In genomic region chr5:53256746-53257145, GRCh38 we compare ENCODE assay signal across 26 cellular contexts.
A peak's percentile ranks its signal among the peaks of the same experiment; 100 is the strongest.
DNase-seq lines count a peak whose midpoint lies in the region; ATAC-seq, FAIRE-seq and TF ChIP-seq lines count a peak whose summit lies in the region.
"Had no signal": no experiment of that assay in that cellular context is flagged by ENCODE, and none has a peak within 500 bp of the region (broad histone marks: within the 10 kb centered on the region; RNA-seq: fewer than 3 reads in every experiment).

No MANE protein-coding gene starts in this region.

- no peak overlapping the region for H2BK120ac ChIP-seq in trophoblast cell (ENCODE audit: insufficient read depth, low read length, poor library complexity)

- H3K4me1 ChIP-seq in fibroblast of lung (ENCODE audit: control insufficient read depth, extremely low read depth, insufficient read depth, low read length) = peaks cover 8% of the 10 kb centered on the region
- H3K4me1 ChIP-seq in trophoblast cell (ENCODE audit: control insufficient read depth in 1 of 2, insufficient read depth in 2 of 2, low read length in 2 of 2) = no peaks in the 10 kb centered on the region
- H3K4me1 ChIP-seq: lower lobe of right lung, parathyroid adenoma had no signal

- no peaks in the 10 kb centered on the region for H4K20me1 ChIP-seq in fibroblast of lung (ENCODE audit: control insufficient read depth, extremely low read depth, insufficient read depth, low read length)

- peak; percentile 43 for FAIRE-seq in H54 (lab: Jason Lieb, UNC)
- FAIRE-seq: G401.6, GM12891 had no signal

- no peak overlapping the region for H4K8ac ChIP-seq in trophoblast cell (ENCODE audit: low read depth, low read length)

- H3K4me2 ChIP-seq in fibroblast of lung (ENCODE audit: extremely low read depth, insufficient read depth, low read length) (no peak overlapping the region), trophoblast cell (ENCODE audit: low read length) (no peak overlapping the region)

- no peak for TF ChIP-seq CTCF in fibroblast of lung (conservative IDR thresholded peaks at IDR 0.05 in 1 of 2, IDR thresholded peaks at IDR 0.05 in 1 of 2; ENCODE audit: low read depth in 1 of 2, low read length in 2 of 2)

- no peak overlapping the region for H4K91ac ChIP-seq in trophoblast cell (ENCODE audit: low read depth, low read length)

- ATAC-seq in SK-N-SH treated with all-trans-retinoic acid at 6 μM for 48 hours = peak; percentile 71
- no peak for ATAC-seq in GM18870 (IDR thresholded peaks at IDR 0.05; ENCODE audit: unreplicated experiment)
- no peak for ATAC-seq in GM21737 (IDR thresholded peaks at IDR 0.05; ENCODE audit: unreplicated experiment)
- ATAC-seq in activated CD8-positive, alpha-beta memory T cell treated with anti-CD3 and anti-CD28 coated beads, Interleukin-2, amount 10 ng/mL, durations not matched to agents 7 days and 5 days = no peak
- ATAC-seq: lower lobe of right lung had no signal

- TF ChIP-seq POLR2A in H54 (IDR thresholded peaks at IDR 0.05; ENCODE audit: low read depth, low read length) = no peak

- DNase-seq in H54 (ENCODE audit: insufficient read length, low spot score) (no peak), fibroblast of lung (ENCODE audit: low read depth in 2 of 2) (peak; percentile 23 to 98), trophoblast cell (peak; percentile 90 to 96)
- no peak for DNase-seq in activated CD8-positive, alpha-beta memory T cell treated with anti-CD3 and anti-CD28 coated beads, Interleukin-2, amount 10 ng/mL, durations not matched to agents 7 days and 5 days
- DNase-seq: activated CD4-positive, alpha-beta T cell treated with anti-CD3 and anti-CD28 coated beads, Interleukin-2, amount 50 U/mL, for 48 hours; activated naive CD4-positive, alpha-beta T cell treated with Interleukin-2 at 50 U/mL for 16 hours; Calu3; dorsolateral prefrontal cortex; erythroblast; glutamatergic neuron; lower lobe of right lung; naive B cell; NCI-H1694 treated with DMSO at 0.1 percent for 48 hours; NK-92 treated with Interleukin-12 subunit alpha and Interleukin-12 subunit beta, amount 100 ng/mL, for 24 hours; stimulated activated CD8-positive, alpha-beta memory T cell treated with anti-CD3 and anti-CD28 coated beads, Interleukin-4, amount 100 ng/mL, for 48 hours; T-helper 1 cell; WERI-Rb-1 had no signal

- peaks cover 7% of the 10 kb centered on the region for H3K4me1 Mint-ChIP-seq in activated CD8-positive, alpha-beta memory T cell treated with anti-CD3 and anti-CD28 coated beads, Interleukin-2, amount 10 ng/mL, durations not matched to agents 7 days and 5 days
- H3K4me1 Mint-ChIP-seq: brain, naive B cell had no signal

- CTCF ChIA-PET in activated CD8-positive, alpha-beta memory T cell treated with anti-CD3 and anti-CD28 coated beads, Interleukin-2, amount 10 ng/mL, durations not matched to agents 7 days and 5 days (lab: Charles Lee) = no interaction called here

- no peak overlapping the region for H3K4ac ChIP-seq in trophoblast cell (ENCODE audit: low read depth, low read length)

- H3K9ac ChIP-seq in fibroblast of lung (ENCODE audit: insufficient read depth, low read length) = no peak overlapping the region
- H3K9ac ChIP-seq in trophoblast cell (ENCODE audit: low read length) = no peak overlapping the region
- H3K9ac ChIP-seq: parathyroid adenoma had no signal

- no peak overlapping the region for H3K27ac Mint-ChIP-seq in activated CD8-positive, alpha-beta memory T cell treated with anti-CD3 and anti-CD28 coated beads, Interleukin-2, amount 10 ng/mL, durations not matched to agents 7 days and 5 days
- H3K27ac Mint-ChIP-seq: brain, naive B cell had no signal

- no peak overlapping the region for H3K23ac ChIP-seq in trophoblast cell (ENCODE audit: low read length)

- H3K27me3 ChIP-seq in fibroblast of lung (ENCODE audit: control insufficient read depth, insufficient read depth, low read length) (no peaks in the 10 kb centered on the region), trophoblast cell (ENCODE audit: insufficient read depth, low read length) (no peaks in the 10 kb centered on the region)
- H3K27me3 ChIP-seq: suprapubic skin had no signal

- H2BK5ac ChIP-seq in trophoblast cell (ENCODE audit: low read depth, low read length, poor library complexity) = no peak overlapping the region

- H3K27ac ChIP-seq in fibroblast of lung (ENCODE audit: insufficient read depth, low read length) (no peak overlapping the region), trophoblast cell (ENCODE audit: low read depth, low read length) (no peak overlapping the region)
- H3K27ac ChIP-seq: dorsolateral prefrontal cortex, lower lobe of right lung, parathyroid adenoma, skin epidermis, suprapubic skin, WERI-Rb-1 had no signal

- WGBS in trophoblast cell (ENCODE audit: extremely low coverage, insufficient coverage, insufficient read length) = no CpG with 5 or more reads among the region's 5 CpGs

- H3K79me1 ChIP-seq in trophoblast cell (ENCODE audit: low read length) = no peaks in the 10 kb centered on the region

- no peak overlapping the region for H3K4me3 Mint-ChIP-seq in activated CD8-positive, alpha-beta memory T cell treated with anti-CD3 and anti-CD28 coated beads, Interleukin-2, amount 10 ng/mL, durations not matched to agents 7 days and 5 days
- H3K4me3 Mint-ChIP-seq: brain, naive B cell had no signal

- H2BK12ac ChIP-seq in trophoblast cell (ENCODE audit: low read length) = no peak overlapping the region

- H3K18ac ChIP-seq in trophoblast cell (ENCODE audit: low read length) = no peak overlapping the region

- no peaks in the 10 kb centered on the region for H3K9me3 ChIP-seq in fibroblast of lung (ENCODE audit: control insufficient read depth, insufficient read depth, low read depth, low read length)
- H3K9me3 ChIP-seq in trophoblast cell (ENCODE audit: insufficient read depth, low read depth, low read length) = no peaks in the 10 kb centered on the region
- H3K9me3 ChIP-seq: lower lobe of right lung, suprapubic skin had no signal

- H3K27me3 Mint-ChIP-seq in activated CD8-positive, alpha-beta memory T cell treated with anti-CD3 and anti-CD28 coated beads, Interleukin-2, amount 10 ng/mL, durations not matched to agents 7 days and 5 days = peaks cover 28% of the 10 kb centered on the region
- H3K27me3 Mint-ChIP-seq: brain, naive B cell had no signal

- H3K4me3 ChIP-seq in fibroblast of lung (replicated peaks in 1 of 4; ENCODE audit: control extremely low read depth in 1 of 4, insufficient read depth in 1 of 4, low read depth in 3 of 4, low read length in 4 of 4) (no peak overlapping the region), trophoblast cell (ENCODE audit: low read depth, low read length) (no peak overlapping the region)
- H3K4me3 ChIP-seq: dorsolateral prefrontal cortex, lower lobe of right lung, skin epidermis, suprapubic skin had no signal

- no peak overlapping the region for H2AFZ ChIP-seq in fibroblast of lung (ENCODE audit: low read length)
- H2AFZ ChIP-seq in trophoblast cell (ENCODE audit: insufficient read depth, low read length, poor library complexity) = no peak overlapping the region
- H2AFZ ChIP-seq: parathyroid adenoma had no signal

- H3K79me2 ChIP-seq in fibroblast of lung (ENCODE audit: control insufficient read depth, insufficient read depth, low read length) = no peaks in the 10 kb centered on the region
- no peaks in the 10 kb centered on the region for H3K79me2 ChIP-seq in trophoblast cell (ENCODE audit: control insufficient read depth, insufficient read depth, low read length, poor library complexity)
- H3K79me2 ChIP-seq: parathyroid adenoma had no signal

- H3K14ac ChIP-seq in trophoblast cell (ENCODE audit: low read length) = no peak overlapping the region

- H3K9me3 Mint-ChIP-seq in activated CD8-positive, alpha-beta memory T cell treated with anti-CD3 and anti-CD28 coated beads, Interleukin-2, amount 10 ng/mL, durations not matched to agents 7 days and 5 days (ENCODE audit: low read depth) = no peaks in the 10 kb centered on the region
- H3K9me3 Mint-ChIP-seq: brain had no signal

- H3K36me3 Mint-ChIP-seq in activated CD8-positive, alpha-beta memory T cell treated with anti-CD3 and anti-CD28 coated beads, Interleukin-2, amount 10 ng/mL, durations not matched to agents 7 days and 5 days = no peaks in the 10 kb centered on the region
- H3K36me3 Mint-ChIP-seq: brain, naive B cell had no signal

- no peak overlapping the region for H2AK5ac ChIP-seq in trophoblast cell (ENCODE audit: low read length)

- H3K36me3 ChIP-seq in fibroblast of lung (ENCODE audit: control insufficient read depth, insufficient read depth, low read length) (no peaks in the 10 kb centered on the region), trophoblast cell (ENCODE audit: control insufficient read depth in 1 of 2, insufficient read depth in 2 of 2, low read length in 2 of 2) (no peaks in the 10 kb centered on the region)
- H3K36me3 ChIP-seq: lower lobe of right lung, suprapubic skin, WERI-Rb-1 had no signal

- H4K12ac ChIP-seq in trophoblast cell (ENCODE audit: low read depth, low read length) = no peak overlapping the region

TF ChIP-seq in SK-N-SH treated with all-trans-retinoic acid at 6 μM for 48 hours, 23 proteins besides CTCF, POLR2A, EP300 and RAD21 (continues in another document):
- TF ChIP-seq SNAI2 (CRISPR knock-in tag; IDR thresholded peaks at IDR 0.05) (no peak), CSDC2 (CRISPR knock-in tag; IDR thresholded peaks at IDR 0.05) (no peak), ZFP30 (CRISPR knock-in tag; IDR thresholded peaks at IDR 0.05) (no peak), TSHZ2 (CRISPR knock-in tag; IDR thresholded peaks at IDR 0.05) (no peak), OSR1 (CRISPR knock-in tag; IDR thresholded peaks at IDR 0.05) (no peak), ARNTL (CRISPR knock-in tag; IDR thresholded peaks at IDR 0.05; ENCODE audit: borderline replicate concordance, low read depth) (no peak)

Comparison
In these comparisons a context has a peak if more than half of its experiments do, and no peak if none do; other contexts are left out.
1. DNase-seq: peak in fibroblast of lung (2 of 2) and trophoblast cell (2 of 2); none in H54 (single experiment) and activated CD8-positive, alpha-beta memory T cell treated with anti-CD3 and anti-CD28 coated beads, Interleukin-2, amount 10 ng/mL, durations not matched to agents 7 days and 5 days (single experiment).